15 cellular contexts compared by ENCODE assay signal in the genomic region with DNA sequence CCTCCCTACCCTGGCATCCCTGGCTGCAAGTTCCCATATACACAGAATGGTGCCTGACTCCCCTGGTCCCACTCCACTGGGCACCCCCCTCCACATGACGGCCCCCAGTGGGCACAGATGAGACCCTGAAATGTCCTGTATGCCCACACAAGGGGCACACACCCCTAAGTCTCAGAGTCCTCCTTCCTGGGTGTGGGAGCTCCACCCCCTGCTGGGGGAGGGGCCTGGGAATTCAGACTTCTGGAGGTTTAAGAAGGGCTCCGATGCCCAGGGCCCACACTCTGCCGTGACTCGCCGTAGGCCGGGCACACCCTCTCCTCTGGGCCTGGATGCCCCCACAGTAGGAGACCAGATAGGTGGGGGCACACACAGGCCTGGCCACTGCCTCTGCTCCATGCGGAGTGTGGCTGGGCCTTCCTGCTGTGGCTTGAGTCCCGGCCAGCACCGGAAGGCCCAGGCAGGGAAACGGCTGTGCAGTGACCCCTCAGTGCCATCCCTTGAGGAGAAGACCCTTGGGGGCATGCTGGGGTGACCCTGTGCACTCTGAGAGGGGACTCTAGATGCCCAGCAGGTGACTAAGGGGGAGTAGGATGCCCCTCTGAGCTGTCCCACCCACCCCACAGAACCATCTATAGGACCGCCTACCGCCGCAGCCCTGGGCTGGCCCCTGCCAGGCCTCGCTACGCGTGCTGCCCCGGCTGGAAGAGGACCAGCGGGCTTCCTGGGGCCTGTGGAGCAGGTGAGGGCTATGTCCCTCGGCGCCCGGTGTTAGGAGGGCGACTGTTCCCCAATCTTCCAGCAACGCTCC. TPM values are rescaled to one million over a fixed set of nuclear protein-coding genes. Genes with fewer than 3 reads are reported as not detected.
DNase-seq lines count a peak whose midpoint lies in the region; ATAC-seq and TF ChIP-seq lines count a peak whose summit lies in the region.
"Had no signal": no experiment of that assay in that cellular context is flagged by ENCODE, and none has a peak within 500 bp of the region (broad histone marks: within the 10 kb centered on the region; RNA-seq: fewer than 3 reads in every experiment).

No MANE protein-coding gene starts in this region.

- peaks cover 3 to 45% of the 10 kb centered on the region in 2 donors for H3K27me3 ChIP-seq in breast epithelium
- H3K27me3 ChIP-seq in neuronal stem cell (ENCODE audit: control insufficient read depth in 3 of 3, insufficient read depth in 3 of 3, low read depth in 1 of 3, low read length in 3 of 3), result peaks cover 0 to 12% (median 0%) of the 10 kb centered on the region in 3 experiments

- peak overlapping the region; percentile 73 for H3K23ac ChIP-seq in neuronal stem cell (ENCODE audit: low read depth, low read length, poor library complexity)

- no peaks in the 10 kb centered on the region for H3K9me3 ChIP-seq in breast epithelium
- no peaks in the 10 kb centered on the region for H3K9me3 ChIP-seq in neuronal stem cell (replicated peaks in 1 of 2; ENCODE audit: control insufficient read depth in 2 of 2, insufficient read depth in 1 of 2, low read depth in 1 of 2, low read length in 2 of 2)

- peak overlapping the region; percentile 10 for H2BK15ac ChIP-seq in neuronal stem cell (ENCODE audit: low read length)

- H3K36me3 ChIP-seq in breast epithelium (no peaks in the 10 kb centered on the region), neuronal stem cell (replicated peaks in 1 of 2; ENCODE audit: control insufficient read depth in 2 of 2, insufficient read depth in 2 of 2, low read length in 2 of 2) (no peaks in the 10 kb centered on the region)

- TF ChIP-seq CTCF in breast epithelium (IDR thresholded peaks at IDR 0.05), result no peak

- H3K14ac ChIP-seq in neuronal stem cell (ENCODE audit: low read length), result no peak overlapping the region

- ATAC-seq in HG03354 (IDR thresholded peaks at IDR 0.05; ENCODE audit: poor library complexity, severe bottlenecking, unreplicated experiment) (no peak), HG02970 (IDR thresholded peaks at IDR 0.05; ENCODE audit: low FRiP score, unreplicated experiment) (no peak), HG03469 (IDR thresholded peaks at IDR 0.05; ENCODE audit: unreplicated experiment) (no peak)

- no peak overlapping the region for H3K4ac ChIP-seq in neuronal stem cell (ENCODE audit: low read length)

- H3K4me1 ChIP-seq in breast epithelium (peaks cover 0 to 4% of the 10 kb centered on the region in 2 donors), neuronal stem cell (ENCODE audit: control insufficient read depth in 2 of 2, insufficient read depth in 1 of 2, low read depth in 1 of 2, low read length in 2 of 2) (peaks cover 11 to 19% of the 10 kb centered on the region in 2 donors)

- peak overlapping the region; percentile 81 for H2AK5ac ChIP-seq in neuronal stem cell (ENCODE audit: low read depth, low read length)

- peaks cover 2% of the 10 kb centered on the region for H3K79me1 ChIP-seq in neuronal stem cell (ENCODE audit: low read depth, low read length)

- H3K4me2 ChIP-seq in neuronal stem cell (ENCODE audit: insufficient read depth, low read length, poor library complexity, severe bottlenecking), result no peak overlapping the region

- intact Hi-C loops in breast epithelium (cut with DNase I; ENCODE audit: low total_unique reads), result loop anchor here (1.0 kb wide), 1 partner anchor 24 kb away; no protein-coding TSS in a partner anchor

- no CpG with 5 or more reads among the region's 23 CpGs for WGBS in neuronal stem cell (ENCODE audit: extremely low coverage in 2 of 2, insufficient read length in 2 of 2, insufficient replicate concordance in 1 of 2), 2 donors

- no peak overlapping the region for H2BK5ac ChIP-seq in neuronal stem cell (ENCODE audit: low read length)

- H3K27ac ChIP-seq in breast epithelium (no peak overlapping the region), neuronal stem cell (replicated peaks; ENCODE audit: low read length) (no peak overlapping the region)

- peak overlapping the region; percentile 19 for H3K18ac ChIP-seq in neuronal stem cell (ENCODE audit: low read length)

- no peak overlapping the region for H2BK120ac ChIP-seq in neuronal stem cell (ENCODE audit: low read depth, low read length)

- H3K9ac ChIP-seq in neuronal stem cell (ENCODE audit: low read depth, low read length, poor library complexity), result peak overlapping the region; percentile 60

- H4K91ac ChIP-seq in neuronal stem cell (ENCODE audit: low read depth, low read length, poor library complexity), result no peak overlapping the region

- H3K4me3 ChIP-seq in breast epithelium (peak overlapping the region in 2 of 3 donors; percentile 42 to 69), neuronal stem cell (ENCODE audit: low read length in 2 of 2) (no peak overlapping the region)

- H2AFZ ChIP-seq in neuronal stem cell (ENCODE audit: low read length), result no peak overlapping the region

- H2BK12ac ChIP-seq in neuronal stem cell (ENCODE audit: low read length), result peak overlapping the region; percentile 30

- DNase-seq in COLO668 (lab: John Stamatoyannopoulos, UW; ENCODE audit: unreplicated experiment) (peak; percentile 22), M059J (ENCODE audit: low read depth) (peak; percentile 32), breast epithelium (ENCODE audit: low spot score in 2 of 2) (no peak), neuronal stem cell (ENCODE audit: low spot score) (no peak), NCI-H1048 (lab: John Stamatoyannopoulos, UW) (no peak)
- DNase-seq: activated CD4-positive, alpha-beta T cell treated with anti-CD3 and anti-CD28 coated beads for 4 hours; activated naive CD4-positive, alpha-beta T cell; DMS79; glutamatergic neuron; KG1; mesendoderm; SIG-M5 had no signal

- H4K8ac ChIP-seq in neuronal stem cell (ENCODE audit: low read depth, low read length), result no peak overlapping the region

- TF ChIP-seq POLR2A in breast epithelium (IDR thresholded peaks at IDR 0.05), result no peak

RNA-seq across cellular contexts. Expression of a gene that starts 6.5 kb away (rescaled TPM):
- total RNA-seq in M059J (2014; rRNA removed; shearing (Covaris generic)), result 18.0 and 20.9 TPM in 2 replicates
- total RNA-seq in breast epithelium, result 100 to 1,000 TPM in 1 of 3 donors, 10 to 100 TPM in 2; 48.9 to 138 (median 53.4) TPM
- 33.1 TPM for polyA plus RNA-seq in neuronal stem cell (2013, experiment 1 of 2)
- polyA plus RNA-seq in neuronal stem cell (2013, experiment 2 of 2), result 32.0 TPM

RNA-seq across cellular contexts. Expression of a gene that starts 18.1 kb away (rescaled TPM):
- total RNA-seq in M059J (2014; rRNA removed; shearing (Covaris generic)), result 47.9 and 55.7 TPM in 2 replicates
- 100 to 1,000 TPM; 106 to 551 (median 110) TPM for total RNA-seq in breast epithelium
- 3.7 TPM for polyA plus RNA-seq in neuronal stem cell (2013, experiment 1 of 2)
- polyA plus RNA-seq in neuronal stem cell (2013, experiment 2 of 2), result 3.5 TPM

RNA-seq across cellular contexts. Expression of a gene that starts 43.2 kb away (rescaled TPM):
- total RNA-seq in M059J (2014; rRNA removed; shearing (Covaris generic)), result 1.5 and 1.6 TPM in 2 replicates
- 1 to 10 TPM; 4.8 to 8.2 (median 5.6) TPM for total RNA-seq in breast epithelium
- polyA plus RNA-seq in neuronal stem cell (2013, experiment 1 of 2), result 40.0 TPM
- polyA plus RNA-seq in neuronal stem cell (2013, experiment 2 of 2), result 39.1 TPM

Comparison
In these comparisons a context has a peak if more than half of its experiments do, and no peak if none do; other contexts are left out.
1. DNase-seq: peak in COLO668 (single experiment) and M059J (single experiment); none in breast epithelium (0 of 2), neuronal stem cell (single experiment) and NCI-H1048 (single experiment).
2. H3K4me3 ChIP-seq: peak in breast epithelium (2 of 3); none in neuronal stem cell (0 of 2).